Comparison of ENCODE assay signal across 8 cellular contexts in the genomic region with DNA sequence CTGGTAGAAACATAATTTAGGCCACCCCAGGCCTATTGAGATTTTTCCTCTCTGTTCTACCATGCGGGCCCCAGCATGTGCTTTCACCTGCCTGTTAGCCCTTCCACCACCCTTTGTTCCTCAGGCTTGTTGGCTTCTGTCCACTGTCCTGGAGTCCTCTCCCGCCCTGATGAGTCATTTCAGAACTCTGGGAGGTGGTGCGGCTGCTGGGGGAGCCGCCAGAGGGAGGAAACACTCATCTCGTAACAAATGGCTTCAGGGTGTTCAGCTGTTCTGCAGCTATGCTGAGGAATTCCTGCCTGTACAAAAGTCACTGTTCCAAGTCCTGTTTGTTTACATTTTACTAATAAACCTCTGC. TPM values are rescaled to one million over a fixed set of nuclear protein-coding genes. Genes with fewer than 3 reads are reported as not detected.
DNase-seq lines count a peak whose midpoint lies in the region; ATAC-seq and TF ChIP-seq lines count a peak whose summit lies in the region.

No MANE protein-coding gene starts in this region.

- H3K27me3 ChIP-seq in thoracic aorta (replicated peaks; ENCODE audit: insufficient read depth): no peaks in the 10 kb centered on the region

- no peaks in the 10 kb centered on the region for H3K36me3 ChIP-seq in thoracic aorta

- no peak overlapping the region for H3K27ac ChIP-seq in thoracic aorta

- no peak overlapping the region for H3K4me3 ChIP-seq in cardiac fibroblast (replicated peaks in 1 of 2; ENCODE audit: low read depth in 2 of 2, low read length in 2 of 2)
- no peak overlapping the region for H3K4me3 ChIP-seq in thoracic aorta

- DNase-seq in DMS 273 (lab: John Stamatoyannopoulos, UW; ENCODE audit: unreplicated experiment): peak; percentile 73
- peak; percentile 98 for DNase-seq in NCI-H226
- peak; percentile 95 to 96 for DNase-seq in cardiac fibroblast (ENCODE audit: low read depth in 2 of 2)
- peak; percentile 85 for DNase-seq in left kidney (ENCODE audit: low read depth, low spot score)
- DNase-seq in thoracic aorta (ENCODE audit: low spot score): peak; percentile 19
- DNase-seq in GM20000 (ENCODE audit: low spot score): no peak

- H3K4me1 ChIP-seq in thoracic aorta (ENCODE audit: control insufficient read depth in 1 of 2, low read depth in 2 of 2): peaks cover 0 to 15% of the 10 kb centered on the region in 2 donors

- no peaks in the 10 kb centered on the region for H3K9me3 ChIP-seq in thoracic aorta

- TF ChIP-seq CTCF in cardiac fibroblast (IDR thresholded peaks at IDR 0.05; ENCODE audit: low read depth, low read length): peak; percentile 70
- no peak for TF ChIP-seq CTCF in thoracic aorta (IDR thresholded peaks at IDR 0.05)
- no peak for TF ChIP-seq CTCF in GM20000 (IDR thresholded peaks at IDR 0.05; ENCODE audit: extremely low read depth, missing control alignments)

- ATAC-seq in thoracic aorta (ENCODE audit: insufficient number of reproducible peaks, low FRiP score, low read depth): peak; percentile 68
- no peak for ATAC-seq in HG03025 (IDR thresholded peaks at IDR 0.05; ENCODE audit: low FRiP score, unreplicated experiment)
- no peak for ATAC-seq in GM19328 (IDR thresholded peaks at IDR 0.05; ENCODE audit: unreplicated experiment)

RNA-seq across cellular contexts. Expression of a gene that starts 36.3 kb away (rescaled TPM):
- total RNA-seq in thoracic aorta: not detected
